ENCODE assay signal across 1 cellular context in the genomic region with DNA sequence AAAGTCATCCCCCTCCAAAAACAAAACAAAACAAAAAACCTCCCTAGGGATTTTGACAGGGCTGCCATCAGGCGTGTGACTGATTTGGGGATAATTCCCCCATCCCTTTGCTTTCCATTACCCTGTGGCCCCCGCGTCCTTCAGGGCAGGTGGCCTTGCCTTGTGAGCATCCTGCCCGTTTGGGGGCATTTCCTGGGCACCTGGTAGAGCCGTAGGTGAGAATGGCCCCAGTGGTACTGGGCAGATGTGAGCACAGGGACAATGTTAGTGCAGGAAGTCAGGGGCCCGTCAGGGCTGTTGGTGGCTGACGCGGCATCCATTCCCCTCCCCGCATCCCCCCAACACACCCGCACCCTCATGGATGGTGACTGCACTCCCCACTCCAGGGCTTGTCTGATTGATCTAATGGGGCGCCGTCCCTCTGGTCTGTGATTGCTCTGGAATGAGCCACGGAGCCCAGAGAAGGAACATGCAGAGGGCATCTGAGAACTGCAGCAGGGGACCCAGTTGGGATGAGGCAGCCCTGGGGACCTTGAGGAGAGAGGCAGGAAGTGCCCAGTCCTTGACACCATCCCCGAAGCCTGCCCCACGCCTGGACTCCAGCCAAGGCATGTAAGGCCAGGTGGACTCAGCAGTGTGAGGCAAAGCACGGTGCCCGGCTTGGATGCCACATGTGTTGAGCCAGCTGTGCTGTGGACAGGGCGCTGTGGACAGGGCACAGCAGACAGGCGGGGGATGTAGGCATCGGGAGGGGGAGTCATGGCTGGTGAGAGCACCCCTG.
TF ChIP-seq lines count a peak whose summit lies in the region.

No MANE protein-coding gene starts in this region.

TF ChIP-seq in IMR-90, 13 proteins besides CTCF, POLR2A, EP300 and RAD21 (continued from another document):
- TF ChIP-seq RCOR1 (IDR thresholded peaks at IDR 0.05; ENCODE audit: insufficient replicate concordance, low read length), result no peak
